ENCODE assay signal across 8 cellular contexts in the genomic region with DNA sequence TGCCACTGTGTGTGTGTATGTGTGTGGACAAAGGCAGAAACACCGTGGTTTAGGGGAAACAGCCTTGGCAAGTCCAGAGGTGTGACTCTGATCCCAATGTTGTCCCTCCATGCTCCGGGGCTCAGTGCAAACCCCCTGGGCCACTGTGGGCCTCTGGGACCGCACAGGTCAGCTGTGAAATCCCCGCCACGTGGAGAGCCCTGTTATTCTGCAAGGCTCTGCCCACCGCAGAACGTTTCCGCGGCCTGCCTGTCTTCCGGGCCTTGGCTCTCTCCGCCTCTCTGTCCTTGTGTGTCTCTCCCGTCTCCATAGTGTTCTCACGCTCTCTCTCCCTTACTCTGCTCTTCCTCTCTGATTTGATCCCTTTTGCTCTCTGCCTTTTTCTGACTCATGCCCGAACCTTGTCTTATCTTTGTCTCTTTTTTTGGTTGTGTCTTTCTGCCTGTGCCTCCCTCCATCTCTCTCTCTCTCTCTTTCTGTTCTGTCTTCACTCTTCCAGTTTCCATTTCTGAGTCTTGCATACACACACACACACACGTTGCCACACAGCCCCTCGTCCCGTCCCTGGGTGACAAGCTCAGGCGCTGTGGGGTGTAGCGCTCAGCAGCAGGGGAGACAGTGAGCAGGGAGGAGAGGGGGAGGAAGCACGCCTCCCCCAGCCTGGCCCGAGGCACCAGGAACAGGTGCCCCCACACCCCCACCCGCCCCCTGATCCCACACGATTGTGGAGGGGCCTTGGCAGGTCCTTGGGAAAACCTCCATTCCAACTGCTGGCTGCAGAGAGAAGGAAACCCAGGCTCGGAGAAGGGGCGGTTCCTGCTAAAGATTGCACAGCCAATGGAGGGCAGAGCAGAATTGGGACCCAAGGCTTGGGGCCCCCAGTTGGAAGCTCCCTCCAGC. TPM values are rescaled to one million over a fixed set of nuclear protein-coding genes. Genes with fewer than 3 reads are reported as not detected.
DNase-seq lines count a peak whose midpoint lies in the region; ATAC-seq, FAIRE-seq and TF ChIP-seq lines count a peak whose summit lies in the region.

No MANE protein-coding gene starts in this region.

- peak overlapping the region in 5 of 7 donors; percentile 44 to 73 (median 69) for H3K4me3 Mint-ChIP-seq in CD8-positive, alpha-beta memory T cell

- POLR2A ChIA-PET in CD8-positive, alpha-beta memory T cell (lab: Charles Lee), result no interaction called here

- H3K4me3 ChIP-seq in CD8-positive, alpha-beta memory T cell (ENCODE audit: low read length), result no peak overlapping the region
- H3K4me3 ChIP-seq in body of pancreas, result no peak overlapping the region
- H3K4me3 ChIP-seq in small intestine (ENCODE audit: low read depth in 1 of 2, low read length in 2 of 2), result no peak overlapping the region

- 25 to 33% methylated on average over 17 to 25 of the region's 25 CpGs for WGBS in body of pancreas, 2 donors
- WGBS in small intestine, 3 donors, result 23 to 29% (median 24%) methylated on average over 25 of the region's 25 CpGs

- H3K27ac ChIP-seq in CD8-positive, alpha-beta memory T cell (ENCODE audit: low read depth, low read length), result no peak overlapping the region
- H3K27ac ChIP-seq in body of pancreas (peak overlapping the region in 3 of 4 donors; percentile 73 to 87 (median 82)), small intestine (ENCODE audit: low read depth in 1 of 2, low read length in 1 of 2) (no peak overlapping the region)

- intact Hi-C loops in body of pancreas (cut with DNase I), result no loop called here

- peak overlapping the region in 4 of 8 donors; percentile 5 to 72 (median 50) for H3K27ac Mint-ChIP-seq in CD8-positive, alpha-beta memory T cell

- CTCF ChIA-PET in CD8-positive, alpha-beta memory T cell (lab: Charles Lee), result no interaction called here

- H3K36me3 ChIP-seq in CD8-positive, alpha-beta memory T cell (ENCODE audit: insufficient read depth, low read length), result no peaks in the 10 kb centered on the region
- no peaks in the 10 kb centered on the region for H3K36me3 ChIP-seq in body of pancreas (replicated peaks in 1 of 2; ENCODE audit: insufficient read depth in 1 of 2, low read depth in 2 of 2)
- H3K36me3 ChIP-seq in small intestine (ENCODE audit: control insufficient read depth in 2 of 2, insufficient read depth in 2 of 2, low read length in 2 of 2), result no peaks in the 10 kb centered on the region

- DNase-seq in CD8-positive, alpha-beta memory T cell, result no peak
- peak; percentile 12 for DNase-seq in LHCN-M2 (ENCODE audit: low read depth)
- no peak for DNase-seq in body of pancreas
- peak; percentile 12 for DNase-seq in myocyte (ENCODE audit: low read depth)
- no peak for DNase-seq in COR-L47 (lab: John Stamatoyannopoulos, UW)
- no peak for DNase-seq in small intestine
- no peak for DNase-seq in NCI-H1436 treated with DMSO at 0.1 percent for 48 hours (lab: John Stamatoyannopoulos, UW)
- no peak for DNase-seq in NCI-H345 treated with DMSO at 0.1 percent for 48 hours (lab: John Stamatoyannopoulos, UW; ENCODE audit: unreplicated experiment)

- H3K36me3 Mint-ChIP-seq in CD8-positive, alpha-beta memory T cell, result peaks cover 0 to 5% (median 2%) of the 10 kb centered on the region in 3 donors

- TF ChIP-seq POLR2A in body of pancreas (IDR thresholded peaks at IDR 0.05), result peak in 1 of 3 donors; percentile 24

- H3K27me3 Mint-ChIP-seq in CD8-positive, alpha-beta memory T cell, result peaks cover 28 to 47% of the 10 kb centered on the region in 2 donors

- no peaks in the 10 kb centered on the region for H3K9me3 ChIP-seq in CD8-positive, alpha-beta memory T cell (ENCODE audit: low read length)
- H3K9me3 ChIP-seq in body of pancreas (no peaks in the 10 kb centered on the region), small intestine (ENCODE audit: control insufficient read depth, low read depth) (no peaks in the 10 kb centered on the region)

- no peak for ATAC-seq in body of pancreas

- TF ChIP-seq CTCF in body of pancreas (IDR thresholded peaks at IDR 0.05), result no peak

- no peak for FAIRE-seq in small intestine (lab: Jason Lieb, UNC)

- H3K4me1 ChIP-seq in CD8-positive, alpha-beta memory T cell (ENCODE audit: insufficient read depth, low read length), result peaks cover 12% of the 10 kb centered on the region
- H3K4me1 ChIP-seq in body of pancreas, result peaks cover 20% of the 10 kb centered on the region
- H3K4me1 ChIP-seq in small intestine (ENCODE audit: control insufficient read depth in 2 of 2, insufficient read depth in 1 of 2, low read depth in 1 of 2, low read length in 1 of 2), result no peaks in the 10 kb centered on the region

- H3K27me3 ChIP-seq in CD8-positive, alpha-beta memory T cell (ENCODE audit: insufficient read depth, low read length, poor library complexity, severe bottlenecking), result peaks cover 27% of the 10 kb centered on the region
- H3K27me3 ChIP-seq in body of pancreas, result peaks cover 0 to 14% of the 10 kb centered on the region in 2 donors
- H3K27me3 ChIP-seq in small intestine (ENCODE audit: control insufficient read depth in 2 of 2, insufficient read depth in 2 of 2, low read length in 2 of 2), result peaks cover 2 to 26% of the 10 kb centered on the region in 2 donors

- peaks cover 16 to 19% (median 19%) of the 10 kb centered on the region in 3 donors for H3K4me1 Mint-ChIP-seq in CD8-positive, alpha-beta memory T cell

- H3K9me3 Mint-ChIP-seq in CD8-positive, alpha-beta memory T cell, result peaks cover 0 to 2% (median 0%) of the 10 kb centered on the region in 5 donors

RNA-seq across cellular contexts. Expression of a gene that starts 3.0 kb away (rescaled TPM):
- total RNA-seq in CD8-positive, alpha-beta memory T cell, result under 1 TPM in 1 of 2 experiments, not detected in 1; 0.66 TPM
- polyA plus RNA-seq in CD8-positive, alpha-beta memory T cell, result not detected
- total RNA-seq in LHCN-M2 (2014; rRNA removed) (not detected in 2 replicates), body of pancreas (10 to 100 TPM; 20.5 to 88.7 TPM), myocyte (not detected in 2 replicates)
- 0.13 TPM for polyA plus RNA-seq in LHCN-M2 (2012)
- 1.5 TPM for polyA plus RNA-seq in myocyte (2012)
- polyA plus RNA-seq in small intestine, result 1 to 10 TPM in 1 of 3 donors, not detected in 2; 1.5 TPM

RNA-seq across cellular contexts. Expression of a gene that starts 30.7 kb away (rescaled TPM):
- total RNA-seq in CD8-positive, alpha-beta memory T cell, result 100 to 1,000 TPM; 132 to 144 TPM
- 8.0 TPM for polyA plus RNA-seq in CD8-positive, alpha-beta memory T cell
- total RNA-seq in LHCN-M2 (2014; rRNA removed) (35.4 and 36.7 TPM in 2 replicates), body of pancreas (100 to 1,000 TPM; 182 to 290 TPM), myocyte (50.6 and 55.1 TPM in 2 replicates)
- 20.8 TPM for polyA plus RNA-seq in LHCN-M2 (2012)
- 108 TPM for polyA plus RNA-seq in myocyte (2012)
- 10 to 100 TPM; 51.6 to 92.8 (median 81.5) TPM for polyA plus RNA-seq in small intestine

RNA-seq across cellular contexts. Expression of a gene that starts 45.3 kb away (rescaled TPM):
- total RNA-seq in CD8-positive, alpha-beta memory T cell, result 1 to 10 TPM; 3.8 to 4.4 TPM
- 0.23 TPM for polyA plus RNA-seq in CD8-positive, alpha-beta memory T cell
- total RNA-seq in LHCN-M2 (2014; rRNA removed) (3.8 and 8.2 TPM in 2 replicates), body of pancreas (10 to 100 TPM; 21.8 to 25.7 TPM), myocyte (5.2 and 6.9 TPM in 2 replicates)
- polyA plus RNA-seq in LHCN-M2 (2012), result 2.4 TPM
- 2.6 TPM for polyA plus RNA-seq in myocyte (2012)
- 10 to 100 TPM in 1 of 3 donors, 1 to 10 TPM in 2; 8.7 to 14.1 (median 9.2) TPM for polyA plus RNA-seq in small intestine

RNA-seq across cellular contexts. Expression of a gene that starts 53.5 kb away (rescaled TPM):
- total RNA-seq in CD8-positive, alpha-beta memory T cell, result 10 to 100 TPM; 12.9 to 13.1 TPM
- 110 TPM for polyA plus RNA-seq in CD8-positive, alpha-beta memory T cell
- total RNA-seq in LHCN-M2 (2014; rRNA removed), result not detected in 2 replicates
- not detected for polyA plus RNA-seq in LHCN-M2 (2012)
- total RNA-seq in body of pancreas, result 10 to 100 TPM in 1 of 2 donors, 1 to 10 TPM in 1; 2.9 to 35.6 TPM
- total RNA-seq in myocyte, result not detected in 2 replicates
- polyA plus RNA-seq in myocyte (2012), result not detected
- 1 to 10 TPM; 2.2 to 9.6 (median 8.1) TPM for polyA plus RNA-seq in small intestine

RNA-seq across cellular contexts. Expression of a gene that starts 54.8 kb away (rescaled TPM):
- 1 to 10 TPM in 1 of 2 experiments, under 1 TPM in 1; 0.44 to 1.1 TPM for total RNA-seq in CD8-positive, alpha-beta memory T cell
- not detected for polyA plus RNA-seq in CD8-positive, alpha-beta memory T cell
- total RNA-seq in LHCN-M2 (2014; rRNA removed) (9.2 and 9.5 TPM in 2 replicates), body of pancreas (10 to 100 TPM; 18.2 to 92.9 TPM), myocyte (4.4 and 6.2 TPM in 2 replicates)
- 6.1 TPM for polyA plus RNA-seq in LHCN-M2 (2012)
- polyA plus RNA-seq in myocyte (2012), result 4.6 TPM
- 100 to 1,000 TPM; 131 to 176 (median 151) TPM for polyA plus RNA-seq in small intestine

Comparison
In these comparisons a context has a peak if more than half of its experiments do, and no peak if none do; other contexts are left out.
1. DNase-seq: peak in LHCN-M2 (single experiment) and myocyte (single experiment); none in CD8-positive, alpha-beta memory T cell (0 of 5), body of pancreas (0 of 4), COR-L47 (single experiment), small intestine (single experiment), NCI-H1436 treated with DMSO at 0.1 percent for 48 hours (single experiment) and NCI-H345 treated with DMSO at 0.1 percent for 48 hours (single experiment).
2. H3K27ac ChIP-seq: peak in body of pancreas (3 of 4); none in CD8-positive, alpha-beta memory T cell (single experiment) and small intestine (0 of 2).
3. RNA of a gene that starts 3.0 kb away (total RNA-seq): 20.5 to 88.7 TPM in body of pancreas; 0.66 TPM in CD8-positive, alpha-beta memory T cell, not detected in LHCN-M2 and not detected in myocyte; every median in the first group is over 10 times any median in the second.